7 cellular contexts compared by ENCODE assay signal in genomic region chr18:80154293-80154692, GRCh38. TPM values are rescaled to one million over a fixed set of nuclear protein-coding genes. Genes with fewer than 3 reads are reported as not detected.
DNase-seq lines count a peak whose midpoint lies in the region; ATAC-seq and TF ChIP-seq lines count a peak whose summit lies in the region.

No MANE protein-coding gene starts in this region.

- H3K4ac ChIP-seq in IMR-90 (ENCODE audit: low read depth, low read length), result no peak overlapping the region

- H3K9me3 ChIP-seq in IMR-90 (ENCODE audit: control insufficient read depth, insufficient read depth, low read length), result no peaks in the 10 kb centered on the region

- no peak overlapping the region for H3K4me3 ChIP-seq in GM06990 (replicated peaks; ENCODE audit: low read depth, low read length)
- H3K4me3 ChIP-seq in IMR-90 (ENCODE audit: insufficient read depth, low read depth, low read length), result no peak overlapping the region

- CTCF ChIA-PET in IMR-90 (lab: Yijun Ruan, JAX), result interaction anchor here (2.5 kb wide), 1 partner anchor 10 kb away, joined by 7 read pairs; no protein-coding TSS in a partner anchor
- CTCF ChIA-PET in activated CD8-positive, alpha-beta T cell treated with anti-CD3 and anti-CD28 coated beads, Interleukin-2, amount 10 ng/mL, durations not matched to agents 7 days and 5 days (lab: Charles Lee), result interaction anchor here (1.2 to 7.9 kb wide), 3 partner anchors 10 to 13 kb away, joined by 3 to 87 read pairs (median 3); no protein-coding TSS in a partner anchor

- no peak overlapping the region for H2BK15ac ChIP-seq in IMR-90 (ENCODE audit: low read depth, low read length)

- peaks cover 4% of the 10 kb centered on the region for H3K27me3 Mint-ChIP-seq in activated CD8-positive, alpha-beta T cell treated with anti-CD3 and anti-CD28 coated beads, Interleukin-2, amount 10 ng/mL, durations not matched to agents 7 days and 5 days (ENCODE audit: low read depth)

- dilution Hi-C loops in IMR-90 (cut with HindIII; ENCODE audit: low sequenced_read_pairs, unreplicated experiment), result no loop called here

- H3K9me1 ChIP-seq in IMR-90 (ENCODE audit: insufficient read depth, low read length), result peaks cover 3% of the 10 kb centered on the region; the same call in 1 of the 2 replicates

- no peak overlapping the region for H4K8ac ChIP-seq in IMR-90 (ENCODE audit: low read depth in 2 of 2, low read length in 2 of 2)

- peaks cover 5 to 6% of the 10 kb centered on the region in 2 experiments; a peak in 2 of 4 replicates for H3K79me1 ChIP-seq in IMR-90 (ENCODE audit: low read depth in 1 of 2, low read length in 2 of 2)

- no peak overlapping the region for H3K4me3 Mint-ChIP-seq in activated CD8-positive, alpha-beta T cell treated with anti-CD3 and anti-CD28 coated beads, Interleukin-2, amount 10 ng/mL, durations not matched to agents 7 days and 5 days

- no peaks in the 10 kb centered on the region for H3K36me3 ChIP-seq in GM06990 (ENCODE audit: control insufficient read depth, insufficient read depth, low read length)
- no peaks in the 10 kb centered on the region for H3K36me3 ChIP-seq in IMR-90 (ENCODE audit: control insufficient read depth, insufficient read depth, low read length)

- no peak overlapping the region for H3K27ac ChIP-seq in IMR-90 (ENCODE audit: insufficient read depth, low read length)

- no peak for DNase-seq in GM06990 (ENCODE audit: extremely low read depth, insufficient read length)
- DNase-seq in GM20000 (ENCODE audit: low spot score), result peak; percentile 62
- DNase-seq in IMR-90, result peak; percentile 11
- DNase-seq in activated CD8-positive, alpha-beta T cell treated with anti-CD3 and anti-CD28 coated beads, Interleukin-2, amount 10 ng/mL, durations not matched to agents 7 days and 5 days, result peak; percentile 64
- no peak for DNase-seq in left colon
- no peak for DNase-seq in HCEC 1CT
- no peak for DNase-seq in KG1 (lab: John Stamatoyannopoulos, UW)

- H3K4me1 ChIP-seq in IMR-90 (ENCODE audit: control insufficient read depth, insufficient read depth, low read length), result no peaks in the 10 kb centered on the region

- no peak overlapping the region for H2AK5ac ChIP-seq in IMR-90 (ENCODE audit: low read depth, low read length)

- no peak overlapping the region for H3K56ac ChIP-seq in IMR-90 (ENCODE audit: extremely low read depth, insufficient read depth, low read length)

- H4K91ac ChIP-seq in IMR-90 (ENCODE audit: insufficient read depth, low read depth, low read length), result no peak overlapping the region

- ATAC-seq in IMR-90 (ENCODE audit: low read depth) (0 out of 2 replicates have a peak, but pooled peaks have one; percentile 45), left colon (peak; percentile 35)
- peak; percentile 78 for ATAC-seq in activated CD8-positive, alpha-beta T cell treated with anti-CD3 and anti-CD28 coated beads, Interleukin-2, amount 10 ng/mL, durations not matched to agents 7 days and 5 days

- H4K5ac ChIP-seq in IMR-90 (ENCODE audit: low read depth, low read length), result no peak overlapping the region

- POLR2A ChIA-PET in IMR-90 (lab: Charles Lee; ENCODE audit: unreplicated experiment), result no interaction called here
- POLR2A ChIA-PET in activated CD8-positive, alpha-beta T cell treated with anti-CD3 and anti-CD28 coated beads, Interleukin-2, amount 10 ng/mL, durations not matched to agents 7 days and 5 days (lab: Charles Lee), result no interaction called here

- H2AFZ ChIP-seq in IMR-90 (replicated peaks; ENCODE audit: low read length, poor library complexity), result no peak overlapping the region

- H3K27me3 ChIP-seq in GM06990 (replicated peaks; ENCODE audit: control insufficient read depth, insufficient read depth, low read length), result no peaks in the 10 kb centered on the region
- H3K27me3 ChIP-seq in IMR-90 (ENCODE audit: control insufficient read depth, insufficient read depth, low read length), result no peaks in the 10 kb centered on the region

- WGBS in IMR-90 (ENCODE audit: extremely low coverage in 2 of 2, insufficient read length in 1 of 2), 2 experiments, result no CpG with 5 or more reads among the region's 6 CpGs

- H3K4me1 Mint-ChIP-seq in activated CD8-positive, alpha-beta T cell treated with anti-CD3 and anti-CD28 coated beads, Interleukin-2, amount 10 ng/mL, durations not matched to agents 7 days and 5 days (ENCODE audit: low read depth), result no peaks in the 10 kb centered on the region

- intact Hi-C loops in IMR-90 (cut with micrococcal nuclease), result no loop called here
- intact Hi-C loops in left colon (cut with DNase I, micrococcal nuclease), result no loop called here

- H3K9me3 Mint-ChIP-seq in activated CD8-positive, alpha-beta T cell treated with anti-CD3 and anti-CD28 coated beads, Interleukin-2, amount 10 ng/mL, durations not matched to agents 7 days and 5 days (ENCODE audit: insufficient read depth), result no peaks in the 10 kb centered on the region

- H3K4me2 ChIP-seq in IMR-90 (ENCODE audit: low read depth, low read length), result no peak overlapping the region

- in situ Hi-C loops in IMR-90 (cut with MboI; ENCODE audit: low sequenced_read_pairs), result no loop called here

- no peak overlapping the region for H3K18ac ChIP-seq in IMR-90 (ENCODE audit: low read depth, low read length)

- peaks cover 3% of the 10 kb centered on the region for H3K36me3 Mint-ChIP-seq in activated CD8-positive, alpha-beta T cell treated with anti-CD3 and anti-CD28 coated beads, Interleukin-2, amount 10 ng/mL, durations not matched to agents 7 days and 5 days (ENCODE audit: low read depth)

- no peak overlapping the region for H2BK5ac ChIP-seq in IMR-90 (ENCODE audit: low read depth, low read length, poor library complexity, severe bottlenecking)

- H2BK120ac ChIP-seq in IMR-90 (ENCODE audit: low read depth, low read length), result no peak overlapping the region

- no peak overlapping the region for H3K14ac ChIP-seq in IMR-90 (replicated peaks; ENCODE audit: low read depth, low read length)

- peak; percentile 38 for TF ChIP-seq RAD21 in IMR-90 (IDR thresholded peaks at IDR 0.05; ENCODE audit: low read length)

- H3K9ac ChIP-seq in IMR-90 (ENCODE audit: low read depth, low read length), result no peak overlapping the region

- TF ChIP-seq CTCF in GM06990 (IDR thresholded peaks at IDR 0.05; ENCODE audit: insufficient read depth, low read length, poor library complexity, severe bottlenecking) (peak; percentile 75), GM20000 (IDR thresholded peaks at IDR 0.05; ENCODE audit: extremely low read depth, missing control alignments) (peak; percentile 43), IMR-90 (conservative IDR thresholded peaks at IDR 0.05; ENCODE audit: low read depth, low read length) (peak; percentile 40)

- BruUV-seq in IMR-90 (replicated peaks; lab: Mats Ljungman, UMichigan), result no TSS peak

- H3K27ac Mint-ChIP-seq in activated CD8-positive, alpha-beta T cell treated with anti-CD3 and anti-CD28 coated beads, Interleukin-2, amount 10 ng/mL, durations not matched to agents 7 days and 5 days, result no peak overlapping the region

- H4K20me1 ChIP-seq in IMR-90 (ENCODE audit: insufficient read depth, low read length), result no peaks in the 10 kb centered on the region

- TF ChIP-seq POLR2A in IMR-90 (IDR thresholded peaks at IDR 0.05; ENCODE audit: low read depth, low read length), result no peak

- H3K23ac ChIP-seq in IMR-90 (ENCODE audit: low read depth, low read length), result no peak overlapping the region

- no peak overlapping the region for H2AK9ac ChIP-seq in IMR-90 (replicated peaks; ENCODE audit: low read depth, low read length, poor library complexity)

- H2BK20ac ChIP-seq in IMR-90 (ENCODE audit: low read depth, low read length), result no peak overlapping the region

TF ChIP-seq in IMR-90, 13 proteins besides CTCF, POLR2A, EP300 and RAD21:
- TF ChIP-seq FOS (IDR thresholded peaks at IDR 0.05; ENCODE audit: low read depth, low read length) (no peak), CHD1 (IDR thresholded peaks at IDR 0.05; ENCODE audit: low read depth, low read length) (no peak), RFX5 (IDR thresholded peaks at IDR 0.05; ENCODE audit: low read depth, low read length) (no peak)

RNA-seq across cellular contexts. Expression of gene ADNP2, which starts 45.2 kb away (rescaled TPM):
- total RNA-seq in IMR-90 (2012; rRNA removed), result 13.9 and 18.3 TPM in 2 replicates
- polyA plus RNA-seq in IMR-90 (2012; rRNA removed), result 5.5 and 5.6 TPM in 2 replicates
- polyA plus RNA-seq in IMR-90 (2012; cell fraction: cytosol; rRNA removed), result 3.1 and 3.7 TPM in 2 replicates
- 8.1 and 9.2 TPM in 2 replicates for polyA plus RNA-seq in IMR-90 (2012; cell fraction: nucleus; rRNA removed; ENCODE audit: low replicate concordance)
- 10 to 100 TPM; 23.5 to 24.5 TPM for total RNA-seq in activated CD8-positive, alpha-beta T cell treated with anti-CD3 and anti-CD28 coated beads, Interleukin-2, amount 10 ng/mL, durations not matched to agents 7 days and 5 days
- 10 to 100 TPM; 17.6 to 20.6 TPM for total RNA-seq in left colon

Comparison
In these comparisons a context has a peak if more than half of its experiments do, and no peak if none do; other contexts are left out.
1. DNase-seq: peak in GM20000 (single experiment), IMR-90 (single experiment) and activated CD8-positive, alpha-beta T cell treated with anti-CD3 and anti-CD28 coated beads, Interleukin-2, amount 10 ng/mL, durations not matched to agents 7 days and 5 days (single experiment); none in GM06990 (single experiment), left colon (0 of 2), HCEC 1CT (single experiment) and KG1 (single experiment).
2. Peak in every context shown above with its lines, with median percentiles within 50 percentile points of each other: CTCF ChIP-seq and ATAC-seq.